Comparison of ENCODE assay signal across 2 cellular contexts in genomic region chr1:183198463-183198862, GRCh38.
TF ChIP-seq lines count a peak whose summit lies in the region.

No MANE protein-coding gene starts in this region.

TF ChIP-seq in WTC11, 78 proteins besides CTCF, POLR2A, EP300 and RAD21 (continued from another document):
- TF ChIP-seq, protein P1, sequence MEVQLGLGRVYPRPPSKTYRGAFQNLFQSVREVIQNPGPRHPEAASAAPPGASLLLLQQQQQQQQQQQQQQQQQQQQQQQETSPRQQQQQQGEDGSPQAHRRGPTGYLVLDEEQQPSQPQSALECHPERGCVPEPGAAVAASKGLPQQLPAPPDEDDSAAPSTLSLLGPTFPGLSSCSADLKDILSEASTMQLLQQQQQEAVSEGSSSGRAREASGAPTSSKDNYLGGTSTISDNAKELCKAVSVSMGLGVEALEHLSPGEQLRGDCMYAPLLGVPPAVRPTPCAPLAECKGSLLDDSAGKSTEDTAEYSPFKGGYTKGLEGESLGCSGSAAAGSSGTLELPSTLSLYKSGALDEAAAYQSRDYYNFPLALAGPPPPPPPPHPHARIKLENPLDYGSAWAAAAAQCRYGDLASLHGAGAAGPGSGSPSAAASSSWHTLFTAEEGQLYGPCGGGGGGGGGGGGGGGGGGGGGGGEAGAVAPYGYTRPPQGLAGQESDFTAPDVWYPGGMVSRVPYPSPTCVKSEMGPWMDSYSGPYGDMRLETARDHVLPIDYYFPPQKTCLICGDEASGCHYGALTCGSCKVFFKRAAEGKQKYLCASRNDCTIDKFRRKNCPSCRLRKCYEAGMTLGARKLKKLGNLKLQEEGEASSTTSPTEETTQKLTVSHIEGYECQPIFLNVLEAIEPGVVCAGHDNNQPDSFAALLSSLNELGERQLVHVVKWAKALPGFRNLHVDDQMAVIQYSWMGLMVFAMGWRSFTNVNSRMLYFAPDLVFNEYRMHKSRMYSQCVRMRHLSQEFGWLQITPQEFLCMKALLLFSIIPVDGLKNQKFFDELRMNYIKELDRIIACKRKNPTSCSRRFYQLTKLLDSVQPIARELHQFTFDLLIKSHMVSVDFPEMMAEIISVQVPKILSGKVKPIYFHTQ (CRISPR knock-in tag; IDR thresholded peaks at IDR 0.05) = no peak
- TF ChIP-seq ZNF219 (CRISPR knock-in tag; IDR thresholded peaks at IDR 0.05; ENCODE audit: borderline replicate concordance) (no peak), JUN (CRISPR knock-in tag; IDR thresholded peaks at IDR 0.05) (no peak), ZNF425 (CRISPR knock-in tag; conservative IDR thresholded peaks at IDR 0.05) (no peak), ZNF532 (CRISPR knock-in tag; IDR thresholded peaks at IDR 0.05; ENCODE audit: borderline replicate concordance) (no peak), ZNF317 (CRISPR knock-in tag; IDR thresholded peaks at IDR 0.05; ENCODE audit: borderline replicate concordance, low read depth) (no peak), ATF1 (CRISPR knock-in tag; IDR thresholded peaks at IDR 0.05) (no peak), PRRX2 (CRISPR knock-in tag; IDR thresholded peaks at IDR 0.05) (no peak), MLX (CRISPR knock-in tag; IDR thresholded peaks at IDR 0.05) (no peak), KAT7 (CRISPR knock-in tag; IDR thresholded peaks at IDR 0.05; ENCODE audit: borderline replicate concordance) (no peak)
- TF ChIP-seq, protein P2, sequence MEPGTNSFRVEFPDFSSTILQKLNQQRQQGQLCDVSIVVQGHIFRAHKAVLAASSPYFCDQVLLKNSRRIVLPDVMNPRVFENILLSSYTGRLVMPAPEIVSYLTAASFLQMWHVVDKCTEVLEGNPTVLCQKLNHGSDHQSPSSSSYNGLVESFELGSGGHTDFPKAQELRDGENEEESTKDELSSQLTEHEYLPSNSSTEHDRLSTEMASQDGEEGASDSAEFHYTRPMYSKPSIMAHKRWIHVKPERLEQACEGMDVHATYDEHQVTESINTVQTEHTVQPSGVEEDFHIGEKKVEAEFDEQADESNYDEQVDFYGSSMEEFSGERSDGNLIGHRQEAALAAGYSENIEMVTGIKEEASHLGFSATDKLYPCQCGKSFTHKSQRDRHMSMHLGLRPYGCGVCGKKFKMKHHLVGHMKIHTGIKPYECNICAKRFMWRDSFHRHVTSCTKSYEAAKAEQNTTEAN (CRISPR knock-in tag; IDR thresholded peaks at IDR 0.05) = no peak

TF ChIP-seq in GM23338, 12 proteins besides CTCF, POLR2A, EP300 and RAD21 (continued from another document):
- TF ChIP-seq ZNF462 (CRISPR knock-in tag; IDR thresholded peaks at IDR 0.05) = no peak
- TF ChIP-seq REST (IDR thresholded peaks at IDR 0.05; ENCODE audit: unreplicated experiment) = no peak
- no peak for TF ChIP-seq CREB1 (CRISPR knock-in tag; IDR thresholded peaks at IDR 0.05; ENCODE audit: low read depth)
- TF ChIP-seq, protein P3, sequence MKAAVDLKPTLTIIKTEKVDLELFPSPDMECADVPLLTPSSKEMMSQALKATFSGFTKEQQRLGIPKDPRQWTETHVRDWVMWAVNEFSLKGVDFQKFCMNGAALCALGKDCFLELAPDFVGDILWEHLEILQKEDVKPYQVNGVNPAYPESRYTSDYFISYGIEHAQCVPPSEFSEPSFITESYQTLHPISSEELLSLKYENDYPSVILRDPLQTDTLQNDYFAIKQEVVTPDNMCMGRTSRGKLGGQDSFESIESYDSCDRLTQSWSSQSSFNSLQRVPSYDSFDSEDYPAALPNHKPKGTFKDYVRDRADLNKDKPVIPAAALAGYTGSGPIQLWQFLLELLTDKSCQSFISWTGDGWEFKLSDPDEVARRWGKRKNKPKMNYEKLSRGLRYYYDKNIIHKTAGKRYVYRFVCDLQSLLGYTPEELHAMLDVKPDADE (IDR thresholded peaks at IDR 0.05) = no peak
- TF ChIP-seq ZNF114 (CRISPR knock-in tag; IDR thresholded peaks at IDR 0.05) = no peak
- no peak for TF ChIP-seq ZNF331 (CRISPR knock-in tag; IDR thresholded peaks at IDR 0.05; ENCODE audit: low read depth)
- no peak for TF ChIP-seq NANOG (IDR thresholded peaks at IDR 0.05; ENCODE audit: borderline replicate concordance)
- no peak for TF ChIP-seq POLR2AphosphoS5 (IDR thresholded peaks at IDR 0.05; ENCODE audit: low read depth)
- no peak for TF ChIP-seq EZH2 (IDR thresholded peaks at IDR 0.05; ENCODE audit: low read depth, unreplicated experiment)
- no peak for TF ChIP-seq STAT1 (IDR thresholded peaks at IDR 0.05; ENCODE audit: unreplicated experiment)
